Comparison of ENCODE assay signal across 1 cellular context in genomic region chr7:25846722-25847121, GRCh38.
TF ChIP-seq lines count a peak whose summit lies in the region.

No MANE protein-coding gene starts in this region.

TF ChIP-seq in GM23338, 12 proteins besides CTCF, POLR2A, EP300 and RAD21 (continued from another document):
- no peak for TF ChIP-seq ZNF462 (CRISPR knock-in tag; IDR thresholded peaks at IDR 0.05)
- no peak for TF ChIP-seq JUNB (IDR thresholded peaks at IDR 0.05; ENCODE audit: unreplicated experiment)
- TF ChIP-seq NANOG (IDR thresholded peaks at IDR 0.05; ENCODE audit: borderline replicate concordance) = no peak
- no peak for TF ChIP-seq ZNF114 (CRISPR knock-in tag; IDR thresholded peaks at IDR 0.05)
- TF ChIP-seq ETS1 (IDR thresholded peaks at IDR 0.05) = no peak
- no peak for TF ChIP-seq REST (IDR thresholded peaks at IDR 0.05; ENCODE audit: unreplicated experiment)
- no peak for TF ChIP-seq EZH2 (IDR thresholded peaks at IDR 0.05; ENCODE audit: low read depth, unreplicated experiment)
